In the genomic region with DNA sequence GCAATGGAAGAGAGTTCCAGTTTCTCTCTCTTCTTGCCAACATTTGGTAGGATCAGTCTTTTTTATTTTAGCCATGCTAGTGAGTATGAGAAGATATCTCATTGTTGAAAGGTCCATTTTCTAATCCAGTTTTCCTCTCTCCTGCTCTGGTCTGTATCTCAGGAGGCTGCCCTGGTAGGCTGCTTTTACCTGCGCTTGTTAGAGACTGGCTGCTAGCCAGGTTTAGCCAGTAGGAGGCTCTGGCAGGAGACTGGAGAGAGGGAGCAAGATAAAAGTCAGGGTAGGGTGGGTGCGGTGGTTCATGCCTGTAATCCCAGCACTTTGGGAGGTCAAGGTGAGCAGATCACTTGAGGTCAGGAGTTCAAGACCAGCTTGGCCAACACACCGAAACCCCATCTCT, we compare ENCODE assay signal across 14 cellular contexts.
"Had no signal": no experiment of that assay in that cellular context is flagged by ENCODE, and none has a peak within 500 bp of the region (broad histone marks: within the 10 kb centered on the region; RNA-seq: fewer than 3 reads in every experiment).

No MANE protein-coding gene starts in this region.

- ATAC-seq: activated T-helper 17 cell treated with anti-CD3 and anti-CD28 coated beads, Interleukin-2, amount 50 U/mL, for 72 hours; gastrocnemius medialis; heart right ventricle; pancreas had no signal

- H3K27ac ChIP-seq: colonic mucosa, gastrocnemius medialis, heart right ventricle, left ventricle myocardium inferior, pancreas, stomach, thoracic aorta had no signal

- H3K9me3 ChIP-seq: colonic mucosa, gastrocnemius medialis, heart right ventricle, left ventricle myocardium inferior, pancreas, stomach, thoracic aorta had no signal

- DNase-seq: activated CD4-positive, alpha-beta T cell treated with anti-CD3 and anti-CD28 coated beads, Interleukin-2, amount 50 U/mL, for 1 hour; activated naive CD4-positive, alpha-beta T cell treated with anti-CD3 and anti-CD28 coated beads, Interleukin-2, amount 10 ng/mL, durations not matched to agents 7 days and 5 days; activated T-cell treated with anti-CD3 and anti-CD28 coated beads for 4 hours; caudate nucleus; colonic mucosa; gastrocnemius medialis; heart right ventricle; left ventricle myocardium inferior; pancreas; stimulated activated CD4-positive, alpha-beta T cell treated with anti-CD3 and anti-CD28 coated beads, Interleukin-15, amount 100 ng/mL, for 24 hours; stimulated activated CD4-positive, alpha-beta T cell treated with anti-CD3 and anti-CD28 coated beads, Interleukin-4, amount 100 ng/mL, for 24 hours; stomach had no signal

- H3K27me3 ChIP-seq: colonic mucosa, gastrocnemius medialis, pancreas, stomach had no signal

- H3K36me3 ChIP-seq: colonic mucosa, gastrocnemius medialis, heart right ventricle, left ventricle myocardium inferior, pancreas, stomach, thoracic aorta had no signal

- H3K4me3 ChIP-seq: colonic mucosa, gastrocnemius medialis, heart right ventricle, left ventricle myocardium inferior, pancreas, stomach, thoracic aorta had no signal

- H3K4me1 ChIP-seq: colonic mucosa, gastrocnemius medialis, heart right ventricle, pancreas had no signal
